ENCODE assay signal across 1 cellular context in genomic region chr15:72851586-72851985, GRCh38.
TF ChIP-seq lines count a peak whose summit lies in the region.

No MANE protein-coding gene starts in this region.

TF ChIP-seq in H1, 55 proteins besides CTCF, POLR2A, EP300 and RAD21:
- TF ChIP-seq CHD7 (IDR thresholded peaks at IDR 0.05; ENCODE audit: insufficient replicate concordance, low read length) (no peak), CBX5 (IDR thresholded peaks at IDR 0.05; ENCODE audit: low read depth, low read length) (no peak), SAP30 (IDR thresholded peaks at IDR 0.05; ENCODE audit: insufficient read depth, insufficient replicate concordance, low read length) (no peak), EGR1 (IDR thresholded peaks at IDR 0.05; ENCODE audit: borderline replicate concordance, low read depth, low read length) (no peak), FOSL1 (IDR thresholded peaks at IDR 0.05; ENCODE audit: insufficient read depth, low read depth, low read length) (no peak), POLR2AphosphoS5 (IDR thresholded peaks at IDR 0.05; ENCODE audit: low read depth, low read length) (no peak)
